Comparison of ENCODE assay signal across 15 cellular contexts in genomic region chr15:55241895-55242294, GRCh38. TPM values are rescaled to one million over a fixed set of nuclear protein-coding genes. Genes with fewer than 3 reads are reported as not detected.
DNase-seq lines count a peak whose midpoint lies in the region; ATAC-seq and TF ChIP-seq lines count a peak whose summit lies in the region.
"Had no signal": no experiment of that assay in that cellular context is flagged by ENCODE, and none has a peak within 500 bp of the region (broad histone marks: within the 10 kb centered on the region; RNA-seq: fewer than 3 reads in every experiment).

No MANE protein-coding gene starts in this region.

- DNase-seq in ELR (ENCODE audit: low read depth) (peak; percentile 50), NCI-H226 (peak; percentile 33), cardiac fibroblast (ENCODE audit: low read depth in 2 of 2) (peak; percentile 34 to 83), natural killer cell (no peak), globus pallidus (ENCODE audit: low spot score) (no peak), GM13977 (ENCODE audit: low spot score) (no peak)
- DNase-seq: AML-193, amygdala, Calu3, NCI-H1417, NCI-H2171 treated with DMSO at 0.1 percent for 48 hours, right cardiac atrium, SW 1271 had no signal

- intact Hi-C loops in natural killer cell (cut with micrococcal nuclease): no loop called here

- no peak overlapping the region for H3K4me3 Mint-ChIP-seq in natural killer cell

- no peaks in the 10 kb centered on the region for H3K9me3 Mint-ChIP-seq in natural killer cell

- no peak overlapping the region for H3K4me3 ChIP-seq in cardiac fibroblast (replicated peaks in 1 of 2; ENCODE audit: low read depth in 2 of 2, low read length in 2 of 2)
- H3K4me3 ChIP-seq: coronary artery had no signal

- no peaks in the 10 kb centered on the region for H3K36me3 Mint-ChIP-seq in natural killer cell

- H3K27me3 Mint-ChIP-seq in natural killer cell (ENCODE audit: low read depth in 2 of 2): no peaks in the 10 kb centered on the region

- ATAC-seq in natural killer cell (no peak), GM21390 (IDR thresholded peaks at IDR 0.05; ENCODE audit: unreplicated experiment) (no peak)

- in situ Hi-C loops in GM13977 (cut with MboI; ENCODE audit: low pct_unique_long_range_greater_than_20kb, low sequenced_read_pairs, unreplicated experiment): no loop called here

- no peak for TF ChIP-seq CTCF in cardiac fibroblast (IDR thresholded peaks at IDR 0.05; ENCODE audit: low read depth, low read length)
- TF ChIP-seq CTCF in natural killer cell (IDR thresholded peaks at IDR 0.05): no peak
- TF ChIP-seq CTCF in GM13977 (IDR thresholded peaks at IDR 0.05; ENCODE audit: extremely low read depth, insufficient read depth, missing control alignments): no peak

- peaks cover 55 to 65% of the 10 kb centered on the region in 2 donors for H3K4me1 Mint-ChIP-seq in natural killer cell

- H3K27ac Mint-ChIP-seq in natural killer cell: peak overlapping the region; percentile 48 to 57

RNA-seq across cellular contexts. Expression of gene RSL24D1, which starts 45.2 kb away (rescaled TPM):
- 100 to 1,000 TPM in 2 of 3 donors, 10 to 100 TPM in 1; 97.4 to 102 (median 102) TPM for total RNA-seq in natural killer cell

RNA-seq across cellular contexts. Expression of gene RAB27A, which starts 47.7 kb away (rescaled TPM):
- total RNA-seq in natural killer cell: 100 to 1,000 TPM in 1 of 3 donors, 10 to 100 TPM in 2; 90.0 to 111 (median 98.1) TPM

Comparison
In these comparisons a context has a peak if more than half of its experiments do, and no peak if none do; other contexts are left out.
1. DNase-seq: peak in ELR (single experiment), NCI-H226 (single experiment) and cardiac fibroblast (2 of 2); none in natural killer cell (single experiment), globus pallidus (single experiment) and GM13977 (single experiment).